1 cellular context compared by ENCODE assay signal in the genomic region with DNA sequence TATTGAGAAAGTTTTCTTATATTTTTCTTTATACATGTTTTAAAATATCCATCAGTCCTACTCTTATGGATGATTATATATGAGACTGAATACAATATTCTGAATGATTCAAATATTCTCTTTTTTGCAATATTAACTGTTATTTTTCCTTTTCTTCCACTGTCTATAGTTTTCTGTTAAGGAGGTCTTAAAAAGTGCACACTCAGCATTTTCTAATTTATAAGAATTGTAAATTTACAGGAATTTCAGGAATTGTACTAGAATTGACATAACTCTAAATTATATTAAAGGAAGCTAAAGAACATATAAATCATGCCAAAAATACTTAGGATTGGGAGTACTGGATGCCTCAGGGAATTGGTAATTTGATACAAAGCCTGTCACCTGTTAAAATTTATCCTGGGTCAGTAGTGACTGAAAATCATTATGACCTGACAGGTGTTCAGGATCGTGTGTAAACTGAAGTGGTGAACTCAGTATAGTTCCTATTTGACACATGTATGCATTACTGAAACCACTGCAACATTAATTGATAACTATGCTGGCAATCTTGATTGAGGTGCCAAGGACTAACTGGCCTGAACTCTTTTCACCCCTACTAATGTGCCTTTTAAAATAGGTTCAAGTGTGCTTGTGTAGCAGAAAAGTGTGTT.
TF ChIP-seq lines count a peak whose summit lies in the region.

No MANE protein-coding gene starts in this region.

TF ChIP-seq in GM23338, 12 proteins besides CTCF, POLR2A, EP300 and RAD21 (continued from another document):
- TF ChIP-seq, protein P1, sequence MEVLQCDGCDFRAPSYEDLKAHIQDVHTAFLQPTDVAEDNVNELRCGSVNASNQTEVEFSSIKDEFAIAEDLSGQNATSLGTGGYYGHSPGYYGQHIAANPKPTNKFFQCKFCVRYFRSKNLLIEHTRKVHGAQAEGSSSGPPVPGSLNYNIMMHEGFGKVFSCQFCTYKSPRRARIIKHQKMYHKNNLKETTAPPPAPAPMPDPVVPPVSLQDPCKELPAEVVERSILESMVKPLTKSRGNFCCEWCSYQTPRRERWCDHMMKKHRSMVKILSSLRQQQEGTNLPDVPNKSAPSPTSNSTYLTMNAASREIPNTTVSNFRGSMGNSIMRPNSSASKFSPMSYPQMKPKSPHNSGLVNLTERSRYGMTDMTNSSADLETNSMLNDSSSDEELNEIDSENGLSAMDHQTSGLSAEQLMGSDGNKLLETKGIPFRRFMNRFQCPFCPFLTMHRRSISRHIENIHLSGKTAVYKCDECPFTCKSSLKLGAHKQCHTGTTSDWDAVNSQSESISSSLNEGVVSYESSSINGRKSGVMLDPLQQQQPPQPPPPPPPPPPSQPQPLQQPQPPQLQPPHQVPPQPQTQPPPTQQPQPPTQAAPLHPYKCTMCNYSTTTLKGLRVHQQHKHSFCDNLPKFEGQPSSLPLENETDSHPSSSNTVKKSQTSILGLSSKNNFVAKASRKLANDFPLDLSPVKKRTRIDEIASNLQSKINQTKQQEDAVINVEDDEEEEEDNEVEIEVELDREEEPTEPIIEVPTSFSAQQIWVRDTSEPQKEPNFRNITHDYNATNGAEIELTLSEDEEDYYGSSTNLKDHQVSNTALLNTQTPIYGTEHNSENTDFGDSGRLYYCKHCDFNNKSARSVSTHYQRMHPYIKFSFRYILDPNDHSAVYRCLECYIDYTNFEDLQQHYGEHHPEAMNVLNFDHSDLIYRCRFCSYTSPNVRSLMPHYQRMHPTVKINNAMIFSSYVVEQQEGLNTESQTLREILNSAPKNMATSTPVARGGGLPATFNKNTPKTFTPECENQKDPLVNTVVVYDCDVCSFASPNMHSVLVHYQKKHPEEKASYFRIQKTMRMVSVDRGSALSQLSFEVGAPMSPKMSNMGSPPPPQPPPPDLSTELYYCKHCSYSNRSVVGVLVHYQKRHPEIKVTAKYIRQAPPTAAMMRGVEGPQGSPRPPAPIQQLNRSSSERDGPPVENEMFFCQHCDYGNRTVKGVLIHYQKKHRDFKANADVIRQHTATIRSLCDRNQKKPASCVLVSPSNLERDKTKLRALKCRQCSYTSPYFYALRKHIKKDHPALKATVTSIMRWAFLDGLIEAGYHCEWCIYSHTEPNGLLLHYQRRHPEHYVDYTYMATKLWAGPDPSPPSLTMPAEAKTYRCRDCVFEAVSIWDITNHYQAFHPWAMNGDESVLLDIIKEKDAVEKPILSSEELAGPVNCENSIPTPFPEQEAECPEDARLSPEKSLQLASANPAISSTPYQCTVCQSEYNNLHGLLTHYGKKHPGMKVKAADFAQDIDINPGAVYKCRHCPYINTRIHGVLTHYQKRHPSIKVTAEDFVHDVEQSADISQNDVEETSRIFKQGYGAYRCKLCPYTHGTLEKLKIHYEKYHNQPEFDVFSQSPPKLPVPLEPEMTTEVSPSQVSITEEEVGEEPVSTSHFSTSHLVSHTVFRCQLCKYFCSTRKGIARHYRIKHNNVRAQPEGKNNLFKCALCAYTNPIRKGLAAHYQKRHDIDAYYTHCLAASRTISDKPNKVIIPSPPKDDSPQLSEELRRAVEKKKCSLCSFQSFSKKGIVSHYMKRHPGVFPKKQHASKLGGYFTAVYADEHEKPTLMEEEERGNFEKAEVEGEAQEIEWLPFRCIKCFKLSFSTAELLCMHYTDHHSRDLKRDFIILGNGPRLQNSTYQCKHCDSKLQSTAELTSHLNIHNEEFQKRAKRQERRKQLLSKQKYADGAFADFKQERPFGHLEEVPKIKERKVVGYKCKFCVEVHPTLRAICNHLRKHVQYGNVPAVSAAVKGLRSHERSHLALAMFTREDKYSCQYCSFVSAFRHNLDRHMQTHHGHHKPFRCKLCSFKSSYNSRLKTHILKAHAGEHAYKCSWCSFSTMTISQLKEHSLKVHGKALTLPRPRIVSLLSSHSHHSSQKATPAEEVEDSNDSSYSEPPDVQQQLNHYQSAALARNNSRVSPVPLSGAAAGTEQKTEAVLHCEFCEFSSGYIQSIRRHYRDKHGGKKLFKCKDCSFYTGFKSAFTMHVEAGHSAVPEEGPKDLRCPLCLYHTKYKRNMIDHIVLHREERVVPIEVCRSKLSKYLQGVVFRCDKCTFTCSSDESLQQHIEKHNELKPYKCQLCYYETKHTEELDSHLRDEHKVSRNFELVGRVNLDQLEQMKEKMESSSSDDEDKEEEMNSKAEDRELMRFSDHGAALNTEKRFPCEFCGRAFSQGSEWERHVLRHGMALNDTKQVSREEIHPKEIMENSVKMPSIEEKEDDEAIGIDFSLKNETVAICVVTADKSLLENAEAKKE (CRISPR knock-in tag; IDR thresholded peaks at IDR 0.05) = no peak
- TF ChIP-seq ZNF331 (CRISPR knock-in tag; IDR thresholded peaks at IDR 0.05; ENCODE audit: low read depth) (no peak), STAT1 (IDR thresholded peaks at IDR 0.05; ENCODE audit: unreplicated experiment) (no peak)
- TF ChIP-seq, protein P2, sequence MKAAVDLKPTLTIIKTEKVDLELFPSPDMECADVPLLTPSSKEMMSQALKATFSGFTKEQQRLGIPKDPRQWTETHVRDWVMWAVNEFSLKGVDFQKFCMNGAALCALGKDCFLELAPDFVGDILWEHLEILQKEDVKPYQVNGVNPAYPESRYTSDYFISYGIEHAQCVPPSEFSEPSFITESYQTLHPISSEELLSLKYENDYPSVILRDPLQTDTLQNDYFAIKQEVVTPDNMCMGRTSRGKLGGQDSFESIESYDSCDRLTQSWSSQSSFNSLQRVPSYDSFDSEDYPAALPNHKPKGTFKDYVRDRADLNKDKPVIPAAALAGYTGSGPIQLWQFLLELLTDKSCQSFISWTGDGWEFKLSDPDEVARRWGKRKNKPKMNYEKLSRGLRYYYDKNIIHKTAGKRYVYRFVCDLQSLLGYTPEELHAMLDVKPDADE (IDR thresholded peaks at IDR 0.05) = no peak
